ENCODE assay signal across 20 cellular contexts in genomic region chr2:115389024-115389423, GRCh38.
"Had no signal": no experiment of that assay in that cellular context is flagged by ENCODE, and none has a peak within 500 bp of the region (broad histone marks: within the 10 kb centered on the region; RNA-seq: fewer than 3 reads in every experiment).

No MANE protein-coding gene starts in this region.

- H3K9me3 ChIP-seq: breast epithelium, esophagus muscularis mucosa, right lobe of liver, tibial artery had no signal

- DNase-seq: activated CD4-positive, alpha-beta T cell treated with anti-CD3 and anti-CD28 coated beads for 4 hours; activated CD4-positive, alpha-beta T cell treated with anti-CD3 and anti-CD28 coated beads, Interleukin-2, amount 50 U/mL, for 48 hours; activated CD4-positive, CD25-positive, alpha-beta regulatory T cell; activated CD8-positive, alpha-beta memory T cell treated with anti-CD3 and anti-CD28 coated beads, Interleukin-2, amount 50 U/mL, for 48 hours; activated naive CD4-positive, alpha-beta T cell treated with Interleukin-2 at 50 U/mL for 16 hours; activated naive CD8-positive, alpha-beta T cell treated with anti-CD3 and anti-CD28 coated beads for 36 hours; activated T-cell treated with anti-CD3 and anti-CD28 coated beads, Interleukin-2, amount 50 U/mL, for 4 hours; effector memory CD8-positive, alpha-beta T cell; glutamatergic neuron; hippocampal formation; mesenchymal stem cell; nephron progenitor cell; right lobe of liver; stimulated activated CD4-positive, alpha-beta T cell treated with anti-CD3 and anti-CD28 coated beads, Interleukin-1b, Interleukin-23, amount 100 ng/mL, for 48 hours; stimulated activated naive CD8-positive, alpha-beta T cell treated with anti-CD3 and anti-CD28 coated beads, Interleukin-15, amount 100 ng/mL, for 72 hours; tibial artery had no signal

- H3K4me3 ChIP-seq: breast epithelium, esophagus muscularis mucosa, right lobe of liver, skin epidermis, tibial artery had no signal

- H3K36me3 ChIP-seq: breast epithelium, esophagus muscularis mucosa, right lobe of liver, tibial artery had no signal

- ATAC-seq: activated T-cell treated with anti-CD3 and anti-CD28 coated beads, Interleukin-2, amount 50 U/mL, for 4 hours; effector memory CD8-positive, alpha-beta T cell; right lobe of liver; stimulated activated effector memory CD8-positive, alpha-beta T cell treated with anti-CD3 and anti-CD28 coated beads, Interleukin-12 subunit alpha, Interleukin-12 subunit beta, amount 100 ng/mL, for 72 hours; stimulated activated naive CD8-positive, alpha-beta T cell treated with anti-CD3 and anti-CD28 coated beads, Interleukin-15, amount 100 ng/mL, for 72 hours had no signal

- H3K27me3 ChIP-seq: breast epithelium, esophagus muscularis mucosa, right lobe of liver, tibial artery had no signal

- H3K27ac ChIP-seq: breast epithelium, esophagus muscularis mucosa, right lobe of liver, skin epidermis, tibial artery had no signal

- H3K4me1 ChIP-seq: breast epithelium, esophagus muscularis mucosa, right lobe of liver, tibial artery had no signal
